In the genomic region with DNA sequence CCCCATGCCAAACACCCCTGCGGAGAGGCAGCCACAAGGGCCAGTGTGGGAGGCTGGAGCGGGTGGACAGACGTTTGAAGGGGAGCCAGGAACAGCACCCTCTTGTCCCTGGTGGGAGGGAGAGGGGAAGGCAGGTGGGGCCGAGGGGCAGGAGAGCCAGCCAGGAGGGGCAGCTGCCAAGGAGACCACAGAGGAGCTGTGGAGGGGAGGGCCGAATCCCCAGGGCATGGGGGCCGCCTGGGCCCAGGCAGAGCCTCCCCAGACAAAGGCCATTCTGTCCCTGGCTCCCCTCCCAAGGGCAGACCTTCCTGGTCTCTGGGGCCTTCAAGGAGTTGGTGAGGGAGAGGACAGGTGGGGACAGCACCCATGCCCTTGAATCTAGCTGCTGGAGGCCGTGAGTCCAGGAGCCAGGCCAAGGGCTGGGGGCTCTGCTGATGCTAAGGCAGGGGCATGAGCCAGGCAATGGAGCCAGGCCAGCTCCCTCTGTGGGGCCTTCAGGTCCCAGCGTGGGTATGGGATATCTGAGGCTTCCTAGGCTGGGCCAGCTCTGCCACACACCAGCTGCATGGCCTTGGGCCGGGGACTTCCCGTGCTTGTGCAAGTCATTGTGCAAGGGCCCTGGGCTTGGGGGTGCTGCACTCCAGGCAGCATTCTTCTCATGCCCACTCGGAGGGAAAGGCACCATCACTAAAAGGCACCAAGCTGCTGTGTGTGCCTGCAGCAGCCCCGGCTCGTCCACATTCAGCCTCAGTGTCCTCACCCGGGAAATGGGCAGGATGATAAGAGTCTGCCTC, we compare ENCODE assay signal across 1 cellular context.
TF ChIP-seq lines count a peak whose summit lies in the region.

No MANE protein-coding gene starts in this region.

TF ChIP-seq in HepG2, 621 proteins besides CTCF, POLR2A, EP300 and RAD21 (continued from another document):
- TF ChIP-seq, protein P1, sequence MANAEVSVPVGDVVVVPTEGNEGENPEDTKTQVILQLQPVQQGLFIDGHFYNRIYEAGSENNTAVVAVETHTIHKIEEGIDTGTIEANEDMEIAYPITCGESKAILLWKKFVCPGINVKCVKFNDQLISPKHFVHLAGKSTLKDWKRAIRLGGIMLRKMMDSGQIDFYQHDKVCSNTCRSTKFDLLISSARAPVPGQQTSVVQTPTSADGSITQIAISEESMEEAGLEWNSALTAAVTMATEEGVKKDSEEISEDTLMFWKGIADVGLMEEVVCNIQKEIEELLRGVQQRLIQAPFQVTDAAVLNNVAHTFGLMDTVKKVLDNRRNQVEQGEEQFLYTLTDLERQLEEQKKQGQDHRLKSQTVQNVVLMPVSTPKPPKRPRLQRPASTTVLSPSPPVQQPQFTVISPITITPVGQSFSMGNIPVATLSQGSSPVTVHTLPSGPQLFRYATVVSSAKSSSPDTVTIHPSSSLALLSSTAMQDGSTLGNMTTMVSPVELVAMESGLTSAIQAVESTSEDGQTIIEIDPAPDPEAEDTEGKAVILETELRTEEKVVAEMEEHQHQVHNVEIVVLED (CRISPR knock-in tag; IDR thresholded peaks at IDR 0.05; ENCODE audit: borderline replicate concordance): no peak
- TF ChIP-seq GATAD2A (CRISPR knock-in tag; IDR thresholded peaks at IDR 0.05): peak; percentile 70
- TF ChIP-seq BCL6 (CRISPR knock-in tag; IDR thresholded peaks at IDR 0.05): peak; percentile 42; the same call in 1 of the 2 replicates
- TF ChIP-seq PPARG (CRISPR knock-in tag; conservative IDR thresholded peaks at IDR 0.05): no peak
- TF ChIP-seq ZNF12 (CRISPR knock-in tag; IDR thresholded peaks at IDR 0.05): peak; percentile 60
- TF ChIP-seq TBX3 (IDR thresholded peaks at IDR 0.05; ENCODE audit: borderline replicate concordance): no peak
- TF ChIP-seq, protein P2, sequence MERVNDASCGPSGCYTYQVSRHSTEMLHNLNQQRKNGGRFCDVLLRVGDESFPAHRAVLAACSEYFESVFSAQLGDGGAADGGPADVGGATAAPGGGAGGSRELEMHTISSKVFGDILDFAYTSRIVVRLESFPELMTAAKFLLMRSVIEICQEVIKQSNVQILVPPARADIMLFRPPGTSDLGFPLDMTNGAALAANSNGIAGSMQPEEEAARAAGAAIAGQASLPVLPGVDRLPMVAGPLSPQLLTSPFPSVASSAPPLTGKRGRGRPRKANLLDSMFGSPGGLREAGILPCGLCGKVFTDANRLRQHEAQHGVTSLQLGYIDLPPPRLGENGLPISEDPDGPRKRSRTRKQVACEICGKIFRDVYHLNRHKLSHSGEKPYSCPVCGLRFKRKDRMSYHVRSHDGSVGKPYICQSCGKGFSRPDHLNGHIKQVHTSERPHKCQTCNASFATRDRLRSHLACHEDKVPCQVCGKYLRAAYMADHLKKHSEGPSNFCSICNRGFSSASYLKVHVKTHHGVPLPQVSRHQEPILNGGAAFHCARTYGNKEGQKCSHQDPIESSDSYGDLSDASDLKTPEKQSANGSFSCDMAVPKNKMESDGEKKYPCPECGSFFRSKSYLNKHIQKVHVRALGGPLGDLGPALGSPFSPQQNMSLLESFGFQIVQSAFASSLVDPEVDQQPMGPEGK (CRISPR knock-in tag; IDR thresholded peaks at IDR 0.05): peak; percentile 74
- TF ChIP-seq, protein P3, sequence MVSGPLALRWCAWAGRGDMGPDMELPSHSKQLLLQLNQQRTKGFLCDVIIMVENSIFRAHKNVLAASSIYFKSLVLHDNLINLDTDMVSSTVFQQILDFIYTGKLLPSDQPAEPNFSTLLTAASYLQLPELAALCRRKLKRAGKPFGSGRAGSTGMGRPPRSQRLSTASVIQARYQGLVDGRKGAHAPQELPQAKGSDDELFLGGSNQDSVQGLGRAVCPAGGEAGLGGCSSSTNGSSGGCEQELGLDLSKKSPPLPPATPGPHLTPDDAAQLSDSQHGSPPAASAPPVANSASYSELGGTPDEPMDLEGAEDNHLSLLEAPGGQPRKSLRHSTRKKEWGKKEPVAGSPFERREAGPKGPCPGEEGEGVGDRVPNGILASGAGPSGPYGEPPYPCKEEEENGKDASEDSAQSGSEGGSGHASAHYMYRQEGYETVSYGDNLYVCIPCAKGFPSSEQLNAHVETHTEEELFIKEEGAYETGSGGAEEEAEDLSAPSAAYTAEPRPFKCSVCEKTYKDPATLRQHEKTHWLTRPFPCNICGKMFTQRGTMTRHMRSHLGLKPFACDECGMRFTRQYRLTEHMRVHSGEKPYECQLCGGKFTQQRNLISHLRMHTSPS (CRISPR knock-in tag; IDR thresholded peaks at IDR 0.05; ENCODE audit: low read depth): peak; percentile 73
- TF ChIP-seq ZFX (CRISPR knock-in tag; IDR thresholded peaks at IDR 0.05; ENCODE audit: low read depth): peak; percentile 39; the same call in 1 of the 2 replicates
- TF ChIP-seq, protein P4, sequence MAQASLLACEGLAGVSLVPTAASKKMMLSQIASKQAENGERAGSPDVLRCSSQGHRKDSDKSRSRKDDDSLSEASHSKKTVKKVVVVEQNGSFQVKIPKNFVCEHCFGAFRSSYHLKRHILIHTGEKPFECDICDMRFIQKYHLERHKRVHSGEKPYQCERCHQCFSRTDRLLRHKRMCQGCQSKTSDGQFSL (CRISPR knock-in tag; IDR thresholded peaks at IDR 0.05): peak; percentile 68; the same call in 1 of the 2 replicates
- TF ChIP-seq, protein P5, sequence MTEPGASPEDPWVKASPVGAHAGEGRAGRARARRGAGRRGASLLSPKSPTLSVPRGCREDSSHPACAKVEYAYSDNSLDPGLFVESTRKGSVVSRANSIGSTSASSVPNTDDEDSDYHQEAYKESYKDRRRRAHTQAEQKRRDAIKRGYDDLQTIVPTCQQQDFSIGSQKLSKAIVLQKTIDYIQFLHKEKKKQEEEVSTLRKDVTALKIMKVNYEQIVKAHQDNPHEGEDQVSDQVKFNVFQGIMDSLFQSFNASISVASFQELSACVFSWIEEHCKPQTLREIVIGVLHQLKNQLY (CRISPR knock-in tag; IDR thresholded peaks at IDR 0.05): 0 out of 2 replicates have a peak, but pooled peaks have one; percentile 61
- no peak for TF ChIP-seq ZNF816 (CRISPR knock-in tag; IDR thresholded peaks at IDR 0.05; ENCODE audit: borderline replicate concordance)
- TF ChIP-seq NFE2L2 (IDR thresholded peaks at IDR 0.05; ENCODE audit: low read length): 0 out of 2 replicates have a peak, but pooled peaks have one; percentile 26
- peak; percentile 65; the same call in 1 of the 2 replicates for TF ChIP-seq TARDBP (CRISPR knock-in tag; IDR thresholded peaks at IDR 0.05)
- TF ChIP-seq ZNF296 (CRISPR knock-in tag; conservative IDR thresholded peaks at IDR 0.05): no peak
- no peak for TF ChIP-seq SOX13 (IDR thresholded peaks at IDR 0.05)
- TF ChIP-seq SOX13 (CRISPR knock-in tag; conservative IDR thresholded peaks at IDR 0.05 in 1 of 2, IDR thresholded peaks at IDR 0.05 in 1 of 2): peak in 1 of 2 experiments; percentile 53; a peak in 1 of 4 replicates
- TF ChIP-seq SAP130 (CRISPR knock-in tag; IDR thresholded peaks at IDR 0.05; ENCODE audit: low read depth): peak; percentile 28; the same call in 1 of the 2 replicates
- TF ChIP-seq CEBPG (CRISPR knock-in tag; IDR thresholded peaks at IDR 0.05): peak; percentile 90
TF ChIP-seq in HepG2: peak in this region for 59.
